In the genomic region with DNA sequence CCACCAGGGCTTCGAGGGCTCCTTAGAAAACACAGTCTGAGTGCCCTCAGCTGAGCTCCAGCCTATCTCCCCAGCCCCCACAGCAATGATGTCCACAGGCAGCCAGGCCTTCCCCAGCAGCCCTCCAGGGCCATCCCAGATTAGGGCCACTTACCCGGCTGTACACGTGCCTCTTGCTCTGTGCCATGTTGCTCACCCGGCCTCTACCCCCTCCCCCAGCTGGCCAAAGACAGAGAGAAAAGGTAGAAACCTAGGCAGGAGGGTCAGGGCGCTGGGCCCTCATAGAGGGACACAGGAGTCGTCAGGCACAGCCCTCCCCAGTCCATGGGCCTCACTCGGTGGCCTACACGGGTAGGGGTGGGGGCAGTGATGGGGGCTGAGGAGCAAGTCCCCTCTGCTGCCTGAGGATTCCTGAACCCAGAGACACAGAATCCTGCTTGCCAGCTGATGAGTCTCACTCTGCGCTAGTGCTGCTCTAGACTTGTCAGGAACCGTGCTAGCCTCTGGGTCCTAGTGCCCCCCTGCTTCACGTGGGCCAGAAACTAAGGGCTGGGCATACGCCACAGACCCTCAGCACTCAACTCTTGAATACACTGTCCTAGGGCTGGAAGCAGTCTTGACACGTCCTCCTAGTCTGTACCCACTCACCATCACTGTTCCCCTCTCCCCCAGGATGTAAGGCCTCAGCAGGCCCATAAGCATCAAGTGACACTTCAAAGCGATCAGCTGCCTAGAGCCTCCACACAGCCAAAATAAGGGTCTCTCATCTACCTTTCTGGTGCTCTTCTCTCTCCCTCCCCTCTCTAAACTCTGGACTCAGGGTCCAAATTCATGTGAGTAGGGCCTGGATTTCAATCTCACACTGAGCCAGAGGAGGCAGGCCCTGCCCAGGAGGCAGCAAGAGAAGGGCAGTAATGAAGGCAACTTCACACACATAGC, we compare ENCODE assay signal across 8 cellular contexts. TPM values are rescaled to one million over a fixed set of nuclear protein-coding genes. Genes with fewer than 3 reads are reported as not detected.
DNase-seq lines count a peak whose midpoint lies in the region; ATAC-seq and TF ChIP-seq lines count a peak whose summit lies in the region.

A gene (minus strand): TSS at position 461 of the 939 bp plus-strand sequence. CDS start 274 bp downstream, at position 187.

- H3K4me3 ChIP-seq in gastroesophageal sphincter (peak within 1 kb of the TSS; percentile 44 to 54), uterus (peak within 1 kb of the TSS; percentile 33 to 38)

- 33% methylated on average over 5 of the region's 14 CpGs; no CpG with 5 or more reads in 1 of the 2 donors for WGBS in gastroesophageal sphincter (ENCODE audit: low coverage in 1 of 2), 2 donors

- H3K9me3 ChIP-seq in gastroesophageal sphincter = no peaks in the 10 kb centered on the region
- no peaks in the 10 kb centered on the region for H3K9me3 ChIP-seq in uterus

- H3K4me1 ChIP-seq in gastroesophageal sphincter (peaks cover 0 to 77% (median 26%) of the 10 kb centered on the region in 3 donors), uterus (peaks cover 5 to 17% of the 10 kb centered on the region in 2 donors)

- no peak for TF ChIP-seq EP300 in gastroesophageal sphincter (IDR thresholded peaks at IDR 0.05)

- ATAC-seq in gastroesophageal sphincter = peak; percentile 73
- peak; percentile 74 to 76 for ATAC-seq in natural killer cell treated with Interleukin-12 subunit alpha and Interleukin-12 subunit beta and Interleukin-15 and Interleukin-18, amount 100 ng/mL, for 72 hours
- no peak for ATAC-seq in HG02571 (IDR thresholded peaks at IDR 0.05; ENCODE audit: unreplicated experiment)

- DNase-seq in NCI-H1417 (lab: John Stamatoyannopoulos, UW) (peak; percentile 1 to 27 (median 10)), NCI-H1417 treated with DMSO at 0.1 percent for 48 hours (lab: John Stamatoyannopoulos, UW) (no peak), Kasumi-1 (lab: John Stamatoyannopoulos, UW) (peak; percentile 8 to 18), uterus (peak; percentile 47 to 48)
- no peak for DNase-seq in activated naive CD8-positive, alpha-beta T cell treated with anti-CD3 and anti-CD28 coated beads for 36 hours
- DNase-seq in natural killer cell treated with Interleukin-12 subunit alpha and Interleukin-12 subunit beta and Interleukin-15 and Interleukin-18, amount 100 ng/mL, for 72 hours (ENCODE audit: low spot score) = no peak

- H3K9me3 Mint-ChIP-seq in activated naive CD8-positive, alpha-beta T cell treated with anti-CD3 and anti-CD28 coated beads for 36 hours = no peaks in the 10 kb centered on the region
- H3K9me3 Mint-ChIP-seq in natural killer cell treated with Interleukin-12 subunit alpha and Interleukin-12 subunit beta and Interleukin-15 and Interleukin-18, amount 100 ng/mL, for 72 hours = no peaks in the 10 kb centered on the region

- H3K36me3 ChIP-seq in gastroesophageal sphincter = peaks cover 0 to 35% of the 10 kb centered on the region in 2 donors
- H3K36me3 ChIP-seq in uterus = no peaks in the 10 kb centered on the region

- intact Hi-C loops in uterus (cut with DNase I; ENCODE audit: low total_unique reads) = no loop called here

- H3K36me3 Mint-ChIP-seq in activated naive CD8-positive, alpha-beta T cell treated with anti-CD3 and anti-CD28 coated beads for 36 hours = peaks cover 6% of the 10 kb centered on the region
- H3K36me3 Mint-ChIP-seq in natural killer cell treated with Interleukin-12 subunit alpha and Interleukin-12 subunit beta and Interleukin-15 and Interleukin-18, amount 100 ng/mL, for 72 hours = no peaks in the 10 kb centered on the region

- no peaks in the 10 kb centered on the region for H3K27me3 ChIP-seq in gastroesophageal sphincter
- H3K27me3 ChIP-seq in uterus = no peaks in the 10 kb centered on the region

- H3K4me3 Mint-ChIP-seq in activated naive CD8-positive, alpha-beta T cell treated with anti-CD3 and anti-CD28 coated beads for 36 hours = peak within 1 kb of the TSS; percentile 33
- peak within 1 kb of the TSS; percentile 30 for H3K4me3 Mint-ChIP-seq in natural killer cell treated with Interleukin-12 subunit alpha and Interleukin-12 subunit beta and Interleukin-15 and Interleukin-18, amount 100 ng/mL, for 72 hours

- H3K27me3 Mint-ChIP-seq in activated naive CD8-positive, alpha-beta T cell treated with anti-CD3 and anti-CD28 coated beads for 36 hours = no peaks in the 10 kb centered on the region
- no peaks in the 10 kb centered on the region for H3K27me3 Mint-ChIP-seq in natural killer cell treated with Interleukin-12 subunit alpha and Interleukin-12 subunit beta and Interleukin-15 and Interleukin-18, amount 100 ng/mL, for 72 hours

- H3K27ac Mint-ChIP-seq in activated naive CD8-positive, alpha-beta T cell treated with anti-CD3 and anti-CD28 coated beads for 36 hours = no peak within 1 kb of the TSS
- H3K27ac Mint-ChIP-seq in natural killer cell treated with Interleukin-12 subunit alpha and Interleukin-12 subunit beta and Interleukin-15 and Interleukin-18, amount 100 ng/mL, for 72 hours = peak within 1 kb of the TSS; percentile 13 to 59

- TF ChIP-seq POLR2A in gastroesophageal sphincter (IDR thresholded peaks at IDR 0.05) (no peak), uterus (IDR thresholded peaks at IDR 0.05) (no peak)

- no peak for TF ChIP-seq CTCF in gastroesophageal sphincter (IDR thresholded peaks at IDR 0.05)
- no peak for TF ChIP-seq CTCF in uterus (IDR thresholded peaks at IDR 0.05)

- H3K4me1 Mint-ChIP-seq in activated naive CD8-positive, alpha-beta T cell treated with anti-CD3 and anti-CD28 coated beads for 36 hours = peaks cover 27% of the 10 kb centered on the region
- H3K4me1 Mint-ChIP-seq in natural killer cell treated with Interleukin-12 subunit alpha and Interleukin-12 subunit beta and Interleukin-15 and Interleukin-18, amount 100 ng/mL, for 72 hours (ENCODE audit: low read depth in 2 of 2) = peaks cover 38 to 42% of the 10 kb centered on the region in 2 donors

- peak within 1 kb of the TSS in 3 of 4 donors; percentile 53 to 77 (median 55) for H3K27ac ChIP-seq in gastroesophageal sphincter
- peak within 1 kb of the TSS; percentile 22 to 37 for H3K27ac ChIP-seq in uterus

RNA-seq across cellular contexts. Expression of the gene that starts here (rescaled TPM):
- 10 to 100 TPM; 93.6 to 94.1 TPM for total RNA-seq in activated naive CD8-positive, alpha-beta T cell treated with anti-CD3 and anti-CD28 coated beads for 36 hours
- total RNA-seq in gastroesophageal sphincter = 100 to 1,000 TPM; 132 to 197 (median 170) TPM
- total RNA-seq in natural killer cell treated with Interleukin-12 subunit alpha and Interleukin-12 subunit beta and Interleukin-15 and Interleukin-18, amount 100 ng/mL, for 72 hours = 100 to 1,000 TPM in 1 of 2 donors, 10 to 100 TPM in 1; 97.8 to 106 TPM
- 100 to 1,000 TPM in 2 of 4 donors, 10 to 100 TPM in 2; 48.2 to 140 (median 95.0) TPM for total RNA-seq in uterus

Comparison
In these comparisons a context has a peak if more than half of its experiments do, and no peak if none do; other contexts are left out.
1. DNase-seq: peak in NCI-H1417 (3 of 3), Kasumi-1 (2 of 2) and uterus (2 of 2); none in NCI-H1417 treated with DMSO at 0.1 percent for 48 hours (single experiment), activated naive CD8-positive, alpha-beta T cell treated with anti-CD3 and anti-CD28 coated beads for 36 hours (single experiment) and natural killer cell treated with Interleukin-12 subunit alpha and Interleukin-12 subunit beta and Interleukin-15 and Interleukin-18, amount 100 ng/mL, for 72 hours (single experiment).